8 cellular contexts compared by ENCODE assay signal in genomic region chr3:46943237-46944187, GRCh38. TPM values are rescaled to one million over a fixed set of nuclear protein-coding genes. Genes with fewer than 3 reads are reported as not detected.
DNase-seq lines count a peak whose midpoint lies in the region; ATAC-seq, FAIRE-seq and TF ChIP-seq lines count a peak whose summit lies in the region.

No MANE protein-coding gene starts in this region.

- FAIRE-seq in endothelial cell of umbilical vein (lab: Jason Lieb, UNC), result peak; percentile 97

- dilution Hi-C loops in endothelial cell of umbilical vein (cut with MboI; ENCODE audit: extremely low pct_ligation_motif_present, low sequenced_read_pairs), result no loop called here

- H3K4me1 Mint-ChIP-seq in activated CD4-positive, alpha-beta memory T cell treated with anti-CD3 and anti-CD28 coated beads, Interleukin-2, amount 10 ng/mL, durations not matched to agents 7 days and 5 days, result peaks cover 65% of the 10 kb centered on the region

- peaks cover 48% of the 10 kb centered on the region for H3K36me3 Mint-ChIP-seq in activated CD4-positive, alpha-beta memory T cell treated with anti-CD3 and anti-CD28 coated beads, Interleukin-2, amount 10 ng/mL, durations not matched to agents 7 days and 5 days (ENCODE audit: low read depth)

- H3K4me3 Mint-ChIP-seq in activated CD4-positive, alpha-beta memory T cell treated with anti-CD3 and anti-CD28 coated beads, Interleukin-2, amount 10 ng/mL, durations not matched to agents 7 days and 5 days, result no peak overlapping the region

- no peaks in the 10 kb centered on the region for H3K27me3 Mint-ChIP-seq in activated CD4-positive, alpha-beta memory T cell treated with anti-CD3 and anti-CD28 coated beads, Interleukin-2, amount 10 ng/mL, durations not matched to agents 7 days and 5 days

- H3K4me3 ChIP-seq in BLaER1, result no peak overlapping the region
- no peak overlapping the region for H3K4me3 ChIP-seq in endothelial cell of umbilical vein (replicated peaks in 1 of 3; ENCODE audit: insufficient read depth in 1 of 3, low read depth in 1 of 3, low read length in 3 of 3)
- peak overlapping the region; percentile 44 to 60 for H3K4me3 ChIP-seq in mucosa of rectum (ENCODE audit: low read length in 2 of 2)
- H3K4me3 ChIP-seq in effector memory CD4-positive, alpha-beta T cell (ENCODE audit: insufficient read depth, low read depth, low read length, poor library complexity, severe bottlenecking), result no peak overlapping the region

- TF ChIP-seq POLR2A in endothelial cell of umbilical vein (IDR thresholded peaks at IDR 0.05; ENCODE audit: low read depth, low read length), result peak; percentile 58

- intact Hi-C loops in endothelial cell of umbilical vein (cut with micrococcal nuclease), result no loop called here

- H3K36me3 ChIP-seq in BLaER1 (peaks cover 92% of the 10 kb centered on the region), endothelial cell of umbilical vein (ENCODE audit: control insufficient read depth in 2 of 2, extremely low read depth in 1 of 2, insufficient read depth in 2 of 2, low read length in 2 of 2) (peaks cover 0 to 17% of the 10 kb centered on the region in 2 experiments), mucosa of rectum (ENCODE audit: control insufficient read depth in 2 of 2, insufficient read depth in 2 of 2, low read length in 2 of 2) (peaks cover 0 to 23% of the 10 kb centered on the region in 2 donors)
- peaks cover 23% of the 10 kb centered on the region for H3K36me3 ChIP-seq in effector memory CD4-positive, alpha-beta T cell (ENCODE audit: control insufficient read depth, insufficient read depth, low read length)

- CTCF ChIA-PET in endothelial cell of umbilical vein (lab: Charles Lee), result interaction anchor here (1.2 to 1.6 kb wide), 3 partner anchors 8 to 23 kb away, joined by 3 to 9 read pairs (median 4); no protein-coding TSS in a partner anchor
- CTCF ChIA-PET in activated CD4-positive, alpha-beta memory T cell treated with anti-CD3 and anti-CD28 coated beads, Interleukin-2, amount 10 ng/mL, durations not matched to agents 7 days and 5 days (lab: Charles Lee), result no interaction called here

- H3K79me2 ChIP-seq in endothelial cell of umbilical vein (ENCODE audit: control insufficient read depth, insufficient read depth, low read length), result peaks cover 83% of the 10 kb centered on the region

- H3K9me3 Mint-ChIP-seq in activated CD4-positive, alpha-beta memory T cell treated with anti-CD3 and anti-CD28 coated beads, Interleukin-2, amount 10 ng/mL, durations not matched to agents 7 days and 5 days, result no peaks in the 10 kb centered on the region

- no peak for ATAC-seq in GM21825 (IDR thresholded peaks at IDR 0.05; ENCODE audit: unreplicated experiment)

- H4K20me1 ChIP-seq in BLaER1 (peaks cover 97% of the 10 kb centered on the region), endothelial cell of umbilical vein (replicated peaks; ENCODE audit: control insufficient read depth, extremely low read depth, insufficient read depth, low read length) (no peaks in the 10 kb centered on the region)

- peak; percentile 76 for DNase-seq in HT1080 (ENCODE audit: low read depth)
- DNase-seq in endothelial cell of umbilical vein (ENCODE audit: low read depth, low spot score), result peak; percentile 74
- no peak for DNase-seq in activated CD4-positive, alpha-beta memory T cell treated with anti-CD3 and anti-CD28 coated beads, Interleukin-2, amount 10 ng/mL, durations not matched to agents 7 days and 5 days
- no peak for DNase-seq in Kasumi-1 (lab: John Stamatoyannopoulos, UW)
- no peak for DNase-seq in effector memory CD4-positive, alpha-beta T cell

- no peak for TF ChIP-seq CTCF in endothelial cell of umbilical vein (IDR thresholded peaks at IDR 0.05; ENCODE audit: extremely low read depth in 1 of 2, insufficient read depth in 1 of 2, low read depth in 1 of 2, low read length in 2 of 2)

- no peak overlapping the region for H3K27ac Mint-ChIP-seq in activated CD4-positive, alpha-beta memory T cell treated with anti-CD3 and anti-CD28 coated beads, Interleukin-2, amount 10 ng/mL, durations not matched to agents 7 days and 5 days

- H3K27ac ChIP-seq in BLaER1 (peak overlapping the region; percentile 41; the same call in 1 of the 2 replicates), endothelial cell of umbilical vein (ENCODE audit: insufficient read depth, low read depth, low read length) (peak overlapping the region; percentile 86), mucosa of rectum (ENCODE audit: low read depth in 2 of 2, low read length in 2 of 2) (peak overlapping the region; percentile 88 to 90)
- H3K27ac ChIP-seq in effector memory CD4-positive, alpha-beta T cell (ENCODE audit: insufficient read depth, low read length, poor library complexity, severe bottlenecking), result no peak overlapping the region

- no peak overlapping the region for H3K9ac ChIP-seq in BLaER1
- peak overlapping the region; percentile 17 for H3K9ac ChIP-seq in endothelial cell of umbilical vein (replicated peaks; ENCODE audit: extremely low read depth, insufficient read depth, low read length)
- peak overlapping the region; percentile 60 to 68 for H3K9ac ChIP-seq in mucosa of rectum (ENCODE audit: low read depth in 1 of 2, low read length in 2 of 2)

- H3K9me1 ChIP-seq in endothelial cell of umbilical vein (replicated peaks; ENCODE audit: control insufficient read depth, extremely low read depth, insufficient read depth, low read length), result no peaks in the 10 kb centered on the region

- no peak overlapping the region for H2AFZ ChIP-seq in endothelial cell of umbilical vein (ENCODE audit: low read depth, low read length)

- peaks cover 10% of the 10 kb centered on the region; the same call in 1 of the 2 replicates for H3K9me3 ChIP-seq in BLaER1
- no peaks in the 10 kb centered on the region for H3K9me3 ChIP-seq in endothelial cell of umbilical vein (replicated peaks; ENCODE audit: control insufficient read depth, insufficient read depth, low read length)
- no peaks in the 10 kb centered on the region for H3K9me3 ChIP-seq in mucosa of rectum (ENCODE audit: control insufficient read depth in 2 of 2, low read length in 2 of 2)
- no peaks in the 10 kb centered on the region for H3K9me3 ChIP-seq in effector memory CD4-positive, alpha-beta T cell (ENCODE audit: control insufficient read depth, low read length)

- H3K4me2 ChIP-seq in BLaER1, result no peak overlapping the region
- H3K4me2 ChIP-seq in endothelial cell of umbilical vein (ENCODE audit: insufficient read depth, low read length), result peak overlapping the region; percentile 35

- BruUV-seq in endothelial cell of umbilical vein (replicated peaks; lab: Mats Ljungman, UMichigan), result no TSS peak

- POLR2A ChIA-PET in endothelial cell of umbilical vein (lab: Charles Lee), result interaction anchor here (0.8 to 0.9 kb wide), 2 partner anchors 8 to 33 kb away, joined by 8 to 9 read pairs; partner anchors contain the start of gene CCDC12
- POLR2A ChIA-PET in activated CD4-positive, alpha-beta memory T cell treated with anti-CD3 and anti-CD28 coated beads, Interleukin-2, amount 10 ng/mL, durations not matched to agents 7 days and 5 days (lab: Charles Lee), result interaction anchor here (1.5 kb wide), 1 partner anchor 9 kb away, joined by 3 read pairs; no protein-coding TSS in a partner anchor

- peaks cover 88% of the 10 kb centered on the region for H3K4me1 ChIP-seq in BLaER1
- H3K4me1 ChIP-seq in endothelial cell of umbilical vein (ENCODE audit: control insufficient read depth, extremely low read depth, insufficient read depth, low read length), result peaks cover 50% of the 10 kb centered on the region
- peaks cover 70 to 76% of the 10 kb centered on the region in 2 donors for H3K4me1 ChIP-seq in mucosa of rectum (ENCODE audit: control insufficient read depth in 2 of 2, insufficient read depth in 2 of 2, low read length in 2 of 2)
- H3K4me1 ChIP-seq in effector memory CD4-positive, alpha-beta T cell (ENCODE audit: control insufficient read depth, insufficient read depth, low read length, poor library complexity, severe bottlenecking), result peaks cover 42% of the 10 kb centered on the region

- no peaks in the 10 kb centered on the region for H3K27me3 ChIP-seq in BLaER1
- no peaks in the 10 kb centered on the region for H3K27me3 ChIP-seq in endothelial cell of umbilical vein (ENCODE audit: control insufficient read depth in 2 of 2, insufficient read depth in 2 of 2, low read length in 2 of 2)
- no peaks in the 10 kb centered on the region for H3K27me3 ChIP-seq in mucosa of rectum (ENCODE audit: control insufficient read depth in 2 of 2, insufficient read depth in 2 of 2, low read length in 2 of 2)
- no peaks in the 10 kb centered on the region for H3K27me3 ChIP-seq in effector memory CD4-positive, alpha-beta T cell (replicated peaks; ENCODE audit: control insufficient read depth, insufficient read depth, low read length, poor library complexity, severe bottlenecking)

RNA-seq across cellular contexts. Expression of gene CCDC12, which starts 33.0 kb away (rescaled TPM):
- 38.9 and 40.6 TPM in 2 replicates for total RNA-seq in HT1080 (2014; rRNA removed; shearing (Covaris generic))
- polyA plus RNA-seq in HT1080 (2015; cell fraction: cytosol; rRNA removed), result 21.9 and 31.9 TPM in 2 replicates
- 17.6 and 18.7 TPM in 2 replicates for polyA plus RNA-seq in HT1080 (2015; cell fraction: nucleus; rRNA removed)
- total RNA-seq in endothelial cell of umbilical vein, result 45.0 and 50.5 TPM in 2 replicates
- polyA plus RNA-seq in endothelial cell of umbilical vein, result 31.2 and 35.1 TPM in 2 replicates
- polyA plus RNA-seq in endothelial cell of umbilical vein (2011; cell fraction: cytosol; rRNA removed), result 48.1 and 49.0 TPM in 2 replicates
- polyA plus RNA-seq in endothelial cell of umbilical vein (2011; cell fraction: nucleus; rRNA removed), result 58.5 and 62.2 TPM in 2 replicates
- 24.0 and 28.2 TPM in 2 replicates for polyA plus RNA-seq in endothelial cell of umbilical vein (2012)
- polyA minus RNA-seq in endothelial cell of umbilical vein, result 64.5 and 73.4 TPM in 2 replicates
- 13.3 TPM for polyA minus RNA-seq in endothelial cell of umbilical vein (2011; cell fraction: cytosol; rRNA and poly(A)+ RNA removed)
- polyA minus RNA-seq in endothelial cell of umbilical vein (2011; cell fraction: nucleus; rRNA and poly(A)+ RNA removed), result 64.2 and 70.6 TPM in 2 replicates
- 10 to 100 TPM; 55.0 to 56.7 TPM for total RNA-seq in activated CD4-positive, alpha-beta memory T cell treated with anti-CD3 and anti-CD28 coated beads, Interleukin-2, amount 10 ng/mL, durations not matched to agents 7 days and 5 days

RNA-seq across cellular contexts. Expression of gene NBEAL2, which starts 36.0 kb away (rescaled TPM):
- 42.1 and 42.7 TPM in 2 replicates for total RNA-seq in HT1080 (2014; rRNA removed; shearing (Covaris generic))
- polyA plus RNA-seq in HT1080 (2015; cell fraction: cytosol; rRNA removed), result 21.2 and 23.8 TPM in 2 replicates
- 262 and 275 TPM in 2 replicates for polyA plus RNA-seq in HT1080 (2015; cell fraction: nucleus; rRNA removed)
- 84.7 and 90.1 TPM in 2 replicates for total RNA-seq in endothelial cell of umbilical vein
- 48.0 and 51.9 TPM in 2 replicates for polyA plus RNA-seq in endothelial cell of umbilical vein
- polyA plus RNA-seq in endothelial cell of umbilical vein (2011; cell fraction: cytosol; rRNA removed), result 18.2 and 22.1 TPM in 2 replicates
- 329 and 436 TPM in 2 replicates for polyA plus RNA-seq in endothelial cell of umbilical vein (2011; cell fraction: nucleus; rRNA removed)
- 38.7 and 46.6 TPM in 2 replicates for polyA plus RNA-seq in endothelial cell of umbilical vein (2012)
- polyA minus RNA-seq in endothelial cell of umbilical vein, result 38.0 and 60.8 TPM in 2 replicates
- 8.8 TPM for polyA minus RNA-seq in endothelial cell of umbilical vein (2011; cell fraction: cytosol; rRNA and poly(A)+ RNA removed)
- polyA minus RNA-seq in endothelial cell of umbilical vein (2011; cell fraction: nucleus; rRNA and poly(A)+ RNA removed), result 67.7 and 92.5 TPM in 2 replicates
- total RNA-seq in activated CD4-positive, alpha-beta memory T cell treated with anti-CD3 and anti-CD28 coated beads, Interleukin-2, amount 10 ng/mL, durations not matched to agents 7 days and 5 days, result 100 to 1,000 TPM; 254 to 267 TPM

Comparison
In these comparisons a context has a peak if more than half of its experiments do, and no peak if none do; other contexts are left out.
1. H3K4me3 ChIP-seq: peak in mucosa of rectum (2 of 2); none in BLaER1 (single experiment), endothelial cell of umbilical vein (0 of 3) and effector memory CD4-positive, alpha-beta T cell (single experiment).
2. DNase-seq: peak in HT1080 (single experiment) and endothelial cell of umbilical vein (single experiment); none in activated CD4-positive, alpha-beta memory T cell treated with anti-CD3 and anti-CD28 coated beads, Interleukin-2, amount 10 ng/mL, durations not matched to agents 7 days and 5 days (single experiment), Kasumi-1 (0 of 2) and effector memory CD4-positive, alpha-beta T cell (0 of 3).